ENCODE assay signal across 21 cellular contexts in genomic region chr12:20264608-20265114, GRCh38.
A peak's percentile ranks its signal among the peaks of the same experiment; 100 is the strongest.
DNase-seq lines count a peak whose midpoint lies in the region; ATAC-seq and TF ChIP-seq lines count a peak whose summit lies in the region.
"Had no signal": no experiment of that assay in that cellular context is flagged by ENCODE, and none has a peak within 500 bp of the region (broad histone marks: within the 10 kb centered on the region; RNA-seq: fewer than 3 reads in every experiment).

No MANE protein-coding gene starts in this region.

- H3K9me3 Mint-ChIP-seq in chondrocyte (ENCODE audit: low read depth) = peaks cover 5% of the 10 kb centered on the region
- H3K9me3 Mint-ChIP-seq: activated CD8-positive, alpha-beta T cell treated with anti-CD3 and anti-CD28 coated beads for 36 hours; activated naive CD8-positive, alpha-beta T cell treated with anti-CD3 and anti-CD28 coated beads for 36 hours; activated T-cell treated with anti-CD3 and anti-CD28 coated beads, Interleukin-2, amount 50 U/mL, for 72 hours; nephron progenitor cell had no signal

- H3K9ac ChIP-seq in HUES48 (ENCODE audit: low read depth, low read length) = no peak overlapping the region

- peak; percentile 2 for DNase-seq in A172 (ENCODE audit: low spot score)
- no peak for DNase-seq in chondrocyte (ENCODE audit: low spot score)
- peak; percentile 76 for DNase-seq in iPS-NIHi7 (ENCODE audit: extremely low spot score)
- DNase-seq in NCI-H1105 treated with DMSO at 0.1 percent for 48 hours (lab: John Stamatoyannopoulos, UW) = no peak
- DNase-seq in NCI-H128 (lab: John Stamatoyannopoulos, UW; ENCODE audit: unreplicated experiment) = no peak
- DNase-seq: ACHN; activated CD8-positive, alpha-beta T cell treated with anti-CD3 and anti-CD28 coated beads for 36 hours; activated naive CD8-positive, alpha-beta T cell treated with anti-CD3 and anti-CD28 coated beads for 36 hours; activated T-cell treated with anti-CD3 and anti-CD28 coated beads, Interleukin-2, amount 50 U/mL, for 72 hours; caudate nucleus; CD4-positive, alpha-beta memory T cell; effector memory CD4-positive, alpha-beta T cell; MM.1S; NCI-H82; nephron progenitor cell; Peyer's patch; retina had no signal

- H3K4me3 ChIP-seq in HUES48 (ENCODE audit: low read depth, low read length) = no peak overlapping the region
- H3K4me3 ChIP-seq: HAP-1, Peyer's patch had no signal

- H3K27ac Mint-ChIP-seq in chondrocyte (ENCODE audit: unreplicated experiment) = peak overlapping the region; percentile 39
- H3K27ac Mint-ChIP-seq: activated CD8-positive, alpha-beta T cell treated with anti-CD3 and anti-CD28 coated beads for 36 hours; activated naive CD8-positive, alpha-beta T cell treated with anti-CD3 and anti-CD28 coated beads for 36 hours; activated T-cell treated with anti-CD3 and anti-CD28 coated beads, Interleukin-2, amount 50 U/mL, for 72 hours; CD4-positive, alpha-beta memory T cell; nephron progenitor cell had no signal

- H3K4me3 Mint-ChIP-seq in chondrocyte (ENCODE audit: unreplicated experiment) = no peak overlapping the region
- H3K4me3 Mint-ChIP-seq: activated CD8-positive, alpha-beta T cell treated with anti-CD3 and anti-CD28 coated beads for 36 hours; activated naive CD8-positive, alpha-beta T cell treated with anti-CD3 and anti-CD28 coated beads for 36 hours; activated T-cell treated with anti-CD3 and anti-CD28 coated beads, Interleukin-2, amount 50 U/mL, for 72 hours; CD4-positive, alpha-beta memory T cell; nephron progenitor cell had no signal

- peaks cover 44% of the 10 kb centered on the region for H3K4me1 Mint-ChIP-seq in chondrocyte (ENCODE audit: low read depth)
- H3K4me1 Mint-ChIP-seq: activated naive CD8-positive, alpha-beta T cell treated with anti-CD3 and anti-CD28 coated beads for 36 hours; CD4-positive, alpha-beta memory T cell; nephron progenitor cell had no signal

- H3K36me3 Mint-ChIP-seq in chondrocyte (ENCODE audit: low read depth) = peaks cover 2% of the 10 kb centered on the region
- H3K36me3 Mint-ChIP-seq: activated naive CD8-positive, alpha-beta T cell treated with anti-CD3 and anti-CD28 coated beads for 36 hours; CD4-positive, alpha-beta memory T cell had no signal

- peak overlapping the region; percentile 38 for H3K27ac ChIP-seq in HUES48 (ENCODE audit: low read depth, low read length)
- H3K27ac ChIP-seq: Peyer's patch had no signal

- no peak for TF ChIP-seq CTCF in chondrocyte (IDR thresholded peaks at IDR 0.05)

- no peaks in the 10 kb centered on the region for H3K9me3 ChIP-seq in HUES48 (ENCODE audit: control insufficient read depth, insufficient read depth, low read length)
- H3K9me3 ChIP-seq: HAP-1, Peyer's patch had no signal

- H3K36me3 ChIP-seq in HUES48 (ENCODE audit: control insufficient read depth, insufficient read depth, low read length) = no peaks in the 10 kb centered on the region
- H3K36me3 ChIP-seq: HAP-1, Peyer's patch had no signal

- peaks cover 41% of the 10 kb centered on the region for H3K4me1 ChIP-seq in HUES48 (ENCODE audit: control insufficient read depth, insufficient read depth, low read length)
- H3K4me1 ChIP-seq: Peyer's patch had no signal

- ATAC-seq in GM21528 (IDR thresholded peaks at IDR 0.05; ENCODE audit: low FRiP score, unreplicated experiment) (no peak), HG03108 (IDR thresholded peaks at IDR 0.05; ENCODE audit: unreplicated experiment) (no peak)
- ATAC-seq: activated CD8-positive, alpha-beta T cell treated with anti-CD3 and anti-CD28 coated beads for 36 hours; activated T-cell treated with anti-CD3 and anti-CD28 coated beads, Interleukin-2, amount 50 U/mL, for 72 hours had no signal

- H3K27me3 Mint-ChIP-seq in chondrocyte (ENCODE audit: low read depth) = no peaks in the 10 kb centered on the region
- H3K27me3 Mint-ChIP-seq: activated CD8-positive, alpha-beta T cell treated with anti-CD3 and anti-CD28 coated beads for 36 hours; activated naive CD8-positive, alpha-beta T cell treated with anti-CD3 and anti-CD28 coated beads for 36 hours; CD4-positive, alpha-beta memory T cell had no signal

- H3K27me3 ChIP-seq in HUES48 (ENCODE audit: control insufficient read depth, insufficient read depth, low read length) = no peaks in the 10 kb centered on the region
- H3K27me3 ChIP-seq: Peyer's patch had no signal

Comparison
In these comparisons a context has a peak if more than half of its experiments do, and no peak if none do; other contexts are left out.
1. DNase-seq: peak in A172 (single experiment) and iPS-NIHi7 (single experiment); none in chondrocyte (single experiment), NCI-H1105 treated with DMSO at 0.1 percent for 48 hours (single experiment) and NCI-H128 (single experiment).